In the genomic region with DNA sequence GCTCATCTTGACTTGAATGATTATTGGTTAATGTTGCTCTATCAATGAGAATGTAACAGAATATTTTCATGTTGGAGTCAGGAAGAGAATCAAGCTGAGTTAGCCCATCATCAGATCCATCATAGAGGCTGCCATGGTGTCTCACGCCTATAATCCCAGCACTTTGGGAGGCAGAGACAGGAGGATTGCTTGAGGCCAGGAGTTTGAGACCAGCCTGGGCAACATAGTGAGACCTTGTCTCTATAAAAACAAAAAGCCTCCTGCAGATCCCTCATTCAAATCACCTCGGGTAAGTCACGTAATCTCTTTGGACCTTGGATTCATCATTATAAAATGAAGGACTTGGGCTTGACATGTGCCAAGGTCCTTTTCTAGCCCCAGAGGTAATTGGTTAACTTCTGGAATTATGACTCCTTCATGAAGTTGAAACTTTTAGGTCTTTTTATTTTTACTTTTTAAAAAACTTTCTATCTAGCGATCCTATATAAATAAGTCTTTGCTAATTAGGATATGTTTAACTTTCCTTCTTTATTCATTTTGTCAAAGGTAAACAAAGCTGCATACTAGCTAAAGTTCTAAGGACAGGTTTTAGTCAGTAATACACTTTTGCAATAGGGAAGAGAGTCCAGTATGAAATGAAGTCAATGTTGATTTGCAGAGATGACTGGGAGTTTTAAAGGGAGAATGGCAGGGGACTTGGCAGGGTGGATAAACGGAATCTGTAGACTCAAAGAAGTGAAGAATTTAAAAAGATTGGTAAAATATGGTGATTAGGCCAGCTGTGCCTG, we compare ENCODE assay signal across 31 cellular contexts.
DNase-seq lines count a peak whose midpoint lies in the region; ATAC-seq, FAIRE-seq and TF ChIP-seq lines count a peak whose summit lies in the region.
"Had no signal": no experiment of that assay in that cellular context is flagged by ENCODE, and none has a peak within 500 bp of the region (broad histone marks: within the 10 kb centered on the region; RNA-seq: fewer than 3 reads in every experiment).

No MANE protein-coding gene starts in this region.

- H3K4me1 Mint-ChIP-seq in nephron progenitor cell: peaks cover 16% of the 10 kb centered on the region

- H3K36me3 ChIP-seq in K562 (ENCODE audit: control insufficient read depth, insufficient read depth, low read length) (no peaks in the 10 kb centered on the region), HepG2 (replicated peaks in 1 of 2; ENCODE audit: control insufficient read depth in 1 of 2, insufficient read depth in 2 of 2, low read length in 2 of 2) (no peaks in the 10 kb centered on the region; a peak in 1 of 5 replicates), A673 (ENCODE audit: insufficient read depth, low read length, poor library complexity, severe bottlenecking) (no peaks in the 10 kb centered on the region)
- H3K36me3 ChIP-seq: gastroesophageal sphincter, neutrophil, prostate gland had no signal

- H3K27ac ChIP-seq in K562 (ENCODE audit: extremely low read depth, low read depth, low read length) (no peak overlapping the region), HepG2 (ENCODE audit: extremely low read length, insufficient read depth, low read length) (peak overlapping the region; percentile 69), coronary artery (no peak overlapping the region), A673 (ENCODE audit: low read depth, low read length, poor library complexity, severe bottlenecking) (no peak overlapping the region)
- H3K27ac ChIP-seq: C4-2B, neutrophil, prostate gland had no signal

- H3K79me2 ChIP-seq in K562 (ENCODE audit: control insufficient read depth, insufficient read depth, low read length) (no peaks in the 10 kb centered on the region; the same call in 2 of the 3 replicates), HepG2 (ENCODE audit: insufficient read depth, low read length) (peaks cover 34% of the 10 kb centered on the region)

- FAIRE-seq in GM12891 (lab: Jason Lieb, UNC): peak; percentile 35
- FAIRE-seq in K562 (lab: Jason Lieb, UNC): no peak
- FAIRE-seq in HepG2 (lab: Jason Lieb, UNC): no peak

- intact Hi-C loops in K562 (cut with micrococcal nuclease) (no loop called here), HepG2 (cut with micrococcal nuclease; ENCODE audit: unreplicated experiment) (no loop called here), A673 (cut with micrococcal nuclease; ENCODE audit: unreplicated experiment) (no loop called here)

- CTCF ChIA-PET in K562 (lab: Yijun Ruan, JAX; ENCODE audit: low intra/inter-chr PET ratio): no interaction called here
- CTCF ChIA-PET in HepG2 (lab: Yijun Ruan, JAX; ENCODE audit: low intra/inter-chr PET ratio, low total read pairs): no interaction called here
- CTCF ChIA-PET in A673 (lab: Charles Lee): no interaction called here

- TF ChIP-seq CTCF in K562 (IDR thresholded peaks at IDR 0.05 in 2 of 3, conservative IDR thresholded peaks at IDR 0.05 in 1 of 3; ENCODE audit: insufficient read depth in 2 of 3, low read depth in 1 of 3, low read length in 3 of 3) (no peak), HepG2 (CRISPR knock-in tag; IDR thresholded peaks at IDR 0.05) (no peak), nephron progenitor cell (IDR thresholded peaks at IDR 0.05) (no peak), coronary artery (IDR thresholded peaks at IDR 0.05) (no peak), A673 (conservative IDR thresholded peaks at IDR 0.05; ENCODE audit: low read depth, low read length) (no peak)

- TF ChIP-seq EP300 in K562 (IDR thresholded peaks at IDR 0.05; ENCODE audit: low read length): no peak
- TF ChIP-seq EP300 in HepG2 (IDR thresholded peaks at IDR 0.05; ENCODE audit: low read depth in 2 of 2, low read length in 2 of 2): no peak
- TF ChIP-seq EP300 in HepG2 (CRISPR knock-in tag; IDR thresholded peaks at IDR 0.05; ENCODE audit: borderline replicate concordance): no peak

- H3K27me3 ChIP-seq in K562 (ENCODE audit: control insufficient read depth in 2 of 2, insufficient read depth in 2 of 2, low read length in 2 of 2): no peaks in the 10 kb centered on the region
- no peaks in the 10 kb centered on the region for H3K27me3 ChIP-seq in HepG2 (ENCODE audit: control insufficient read depth in 1 of 2, insufficient read depth in 2 of 2, low read length in 2 of 2)
- no peaks in the 10 kb centered on the region for H3K27me3 ChIP-seq in A673 (replicated peaks; ENCODE audit: insufficient read depth, low read depth, low read length, poor library complexity)
- H3K27me3 ChIP-seq: gastroesophageal sphincter, neutrophil had no signal

- H3K4me2 ChIP-seq in K562 (ENCODE audit: insufficient read depth, low read length) (no peak overlapping the region), HepG2 (ENCODE audit: low read depth, low read length) (peak overlapping the region; percentile 25)

- in situ Hi-C loops in K562 (cut with MboI) (no loop called here), HepG2 (cut with HindIII; ENCODE audit: extremely low pct_ligation_motif_present, low pct_unique_long_range_greater_than_20kb) (no loop called here)

- no peaks in the 10 kb centered on the region for H3K27me3 Mint-ChIP-seq in nephron progenitor cell (ENCODE audit: low read depth, poor library complexity)
- H3K27me3 Mint-ChIP-seq: activated B cell treated with CpG ODN at 0.5 μM for 24 hours had no signal

- H3K9me3 ChIP-seq in K562 (replicated peaks; ENCODE audit: control insufficient read depth, insufficient read depth, low read depth, low read length) (no peaks in the 10 kb centered on the region), HepG2 (ENCODE audit: low read length) (no peaks in the 10 kb centered on the region), A673 (ENCODE audit: low read depth, low read length, poor library complexity, severe bottlenecking) (no peaks in the 10 kb centered on the region)
- H3K9me3 ChIP-seq: gastroesophageal sphincter, neutrophil, prostate gland had no signal

- peaks cover 30% of the 10 kb centered on the region for H3K36me3 Mint-ChIP-seq in nephron progenitor cell (ENCODE audit: low read depth)

- H3K4me1 ChIP-seq in K562 (replicated peaks in 1 of 2; ENCODE audit: control insufficient read depth in 2 of 2, insufficient read depth in 2 of 2, low read length in 2 of 2) (no peaks in the 10 kb centered on the region), HepG2 (ENCODE audit: insufficient read depth, low read length) (peaks cover 65% of the 10 kb centered on the region), A673 (ENCODE audit: insufficient read depth, low read length, poor library complexity, severe bottlenecking) (peaks cover 17% of the 10 kb centered on the region)
- H3K4me1 ChIP-seq: prostate gland had no signal

- ATAC-seq in K562 (no peak), HepG2 (peak; percentile 87), GM18502 (IDR thresholded peaks at IDR 0.05; ENCODE audit: poor library complexity, unreplicated experiment) (no peak)
- ATAC-seq: gastroesophageal sphincter, Panc1 had no signal

- H3K4me3 Mint-ChIP-seq in nephron progenitor cell: no peak overlapping the region
- H3K4me3 Mint-ChIP-seq: activated B cell treated with CpG ODN at 0.5 μM for 24 hours; activated T-helper 1 cell treated with anti-CD3 and anti-CD28 coated beads, Interleukin-12 subunit alpha, Interleukin-12 subunit beta, Interleukin-2, Interleukin-4 antibody, amounts not matched to agents 30 ng/mL and 10 ng/mL and 1 ng/mL, durations not matched to agents 14 hours and 24 hours and 36 hours had no signal

- no peak for TF ChIP-seq RAD21 in K562 (CRISPR knock-in tag; conservative IDR thresholded peaks at IDR 0.05 in 1 of 2, IDR thresholded peaks at IDR 0.05 in 1 of 2)
- no peak for TF ChIP-seq RAD21 in HepG2 (CRISPR knock-in tag; IDR thresholded peaks at IDR 0.05)

- H3K4me3 ChIP-seq in K562 (no peak overlapping the region), HepG2 (replicated peaks in 1 of 3; ENCODE audit: insufficient read depth in 1 of 3, low read depth in 2 of 3, low read length in 3 of 3) (no peak overlapping the region), coronary artery (no peak overlapping the region), A673 (ENCODE audit: low read depth, low read length, poor library complexity, severe bottlenecking) (no peak overlapping the region)
- H3K4me3 ChIP-seq: gastroesophageal sphincter, prostate gland had no signal

- TF ChIP-seq POLR2A in GM12891 (IDR thresholded peaks at IDR 0.05; ENCODE audit: low read depth, low read length) (no peak), K562 (conservative IDR thresholded peaks at IDR 0.05) (no peak), HepG2 (IDR thresholded peaks at IDR 0.05; ENCODE audit: insufficient read depth in 1 of 2, low read depth in 2 of 2, low read length in 2 of 2) (no peak)

- H3K9me3 Mint-ChIP-seq in nephron progenitor cell: no peaks in the 10 kb centered on the region
- H3K9me3 Mint-ChIP-seq: activated B cell treated with CpG ODN at 0.5 μM for 24 hours; activated T-helper 1 cell treated with anti-CD3 and anti-CD28 coated beads, Interleukin-12 subunit alpha, Interleukin-12 subunit beta, Interleukin-2, Interleukin-4 antibody, amounts not matched to agents 30 ng/mL and 10 ng/mL and 1 ng/mL, durations not matched to agents 14 hours and 24 hours and 36 hours had no signal

- POLR2A ChIA-PET in K562 (lab: Yijun Ruan, JAX): interaction anchor here (0.8 to 1.5 kb wide), 2 partner anchors 13 to 559 kb away, joined by 3 to 4 read pairs; no protein-coding TSS in a partner anchor
- POLR2A ChIA-PET in HepG2 (lab: Yijun Ruan, JAX): interaction anchor here (1.1 kb wide), 1 partner anchor 85 kb away, joined by 4 read pairs; no protein-coding TSS in a partner anchor
- POLR2A ChIA-PET in A673 (lab: Charles Lee; ENCODE audit: low non-redundant PET): no interaction called here

- peak overlapping the region; percentile 27 for H3K27ac Mint-ChIP-seq in nephron progenitor cell
- H3K27ac Mint-ChIP-seq: activated B cell treated with CpG ODN at 0.5 μM for 24 hours; activated T-helper 1 cell treated with anti-CD3 and anti-CD28 coated beads, Interleukin-12 subunit alpha, Interleukin-12 subunit beta, Interleukin-2, Interleukin-4 antibody, amounts not matched to agents 30 ng/mL and 10 ng/mL and 1 ng/mL, durations not matched to agents 14 hours and 24 hours and 36 hours had no signal

- H4K20me1 ChIP-seq in K562 (replicated peaks; ENCODE audit: control insufficient read depth, insufficient read depth, low read length): 0 out of 2 replicates have a peak, but pooled peaks cover 4% of the 10 kb centered on the region
- H4K20me1 ChIP-seq in HepG2 (ENCODE audit: insufficient read depth, low read length): peaks cover 4% of the 10 kb centered on the region; the same call in 1 of the 2 replicates

- TSS peak; percentile 25 for BruUV-seq in K562 (replicated peaks; lab: Mats Ljungman, UMichigan)
- TSS peak; percentile 39 for BruUV-seq in HepG2 (replicated peaks; lab: Mats Ljungman, UMichigan)
- no TSS peak for BruUV-seq in A673 (replicated peaks; lab: Mats Ljungman, UMichigan)

- H3K9me1 ChIP-seq in K562 (ENCODE audit: control insufficient read depth, insufficient read depth, low read length): no peaks in the 10 kb centered on the region

- H2AFZ ChIP-seq in K562 (ENCODE audit: low read depth, low read length): no peak overlapping the region
- H2AFZ ChIP-seq in HepG2 (ENCODE audit: low read length): no peak overlapping the region

- DNase-seq in GM12891 (ENCODE audit: insufficient read length, low spot score): no peak
- DNase-seq in K562 (ENCODE audit: extremely low read depth in 1 of 4, low spot score in 3 of 4): no peak
- DNase-seq in HepG2 (ENCODE audit: low spot score): peak; percentile 65
- DNase-seq in nephron progenitor cell: no peak
- no peak for DNase-seq in coronary artery (ENCODE audit: low spot score)
- DNase-seq in A673 (ENCODE audit: low spot score): no peak
- DNase-seq in NCI-H2171 (lab: John Stamatoyannopoulos, UW): no peak
- DNase-seq: activated B cell treated with CpG ODN at 0.5 μM for 24 hours; activated naive CD4-positive, alpha-beta T cell treated with anti-CD3 and anti-CD28 coated beads, Interleukin-2, amount 50 U/mL, for 16 hours; aorta; caudate nucleus; dermis blood vessel endothelial cell; hypothalamus; Karpas-422; left ventricle myocardium superior; NCI-H146; NCI-H2171 treated with DMSO at 0.1 percent for 48 hours; NCI-H510A treated with DMSO at 0.1 percent for 48 hours; NK-92 treated with Interleukin-12 subunit alpha and Interleukin-12 subunit beta, amount 100 ng/mL, for 24 hours; SIG-M5; stimulated activated CD4-positive, alpha-beta T cell treated with anti-CD3 and anti-CD28 coated beads, Interleukin-15, amount 100 ng/mL, for 24 hours; stimulated activated naive CD4-positive, alpha-beta T cell treated with Interleukin-2 at 50 U/mL for 16 hours; SW 1271; T1000 had no signal

- WGBS in K562 (ENCODE audit: insufficient coverage, low coverage, missing lambda C conversion rate): 67% methylated on average over 5 of the region's 5 CpGs
- WGBS in HepG2 (ENCODE audit: low lambda C conversion rate): 37% methylated on average over 5 of the region's 5 CpGs

- H3K9ac ChIP-seq in K562 (ENCODE audit: insufficient read depth in 1 of 2, low read depth in 2 of 2, low read length in 2 of 2) (no peak overlapping the region), HepG2 (ENCODE audit: insufficient read depth, low read depth, low read length) (no peak overlapping the region)
